22 cellular contexts compared by ENCODE assay signal in the genomic region with DNA sequence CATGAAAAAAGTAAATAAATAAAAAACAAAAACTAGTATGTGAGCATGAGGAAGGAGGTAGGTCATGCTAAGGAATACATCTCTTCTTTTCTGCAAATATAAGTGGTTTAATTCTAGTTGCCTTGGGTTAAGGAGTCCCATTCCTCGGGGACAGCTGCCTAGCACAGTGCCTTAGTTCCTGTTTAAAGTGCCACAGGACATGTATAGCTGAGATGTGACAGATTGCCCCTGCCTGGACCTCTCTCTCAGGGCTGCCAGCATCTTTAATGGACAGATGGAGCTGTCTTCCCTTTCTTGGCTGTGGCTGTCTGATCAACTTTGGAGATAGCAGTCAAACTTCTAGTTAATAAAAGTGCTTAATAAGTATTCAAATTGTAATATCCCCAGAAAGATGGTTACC. TPM values are rescaled to one million over a fixed set of nuclear protein-coding genes. Genes with fewer than 3 reads are reported as not detected.
DNase-seq lines count a peak whose midpoint lies in the region; ATAC-seq and TF ChIP-seq lines count a peak whose summit lies in the region.
"Had no signal": no experiment of that assay in that cellular context is flagged by ENCODE, and none has a peak within 500 bp of the region (broad histone marks: within the 10 kb centered on the region; RNA-seq: fewer than 3 reads in every experiment).

No MANE protein-coding gene starts in this region.

- H3K4me1 ChIP-seq in osteoblast (ENCODE audit: insufficient read depth, low read length), result no peaks in the 10 kb centered on the region
- H3K4me1 ChIP-seq: BLaER1, HAP-1 had no signal

- no peak for ATAC-seq in GM21737 (IDR thresholded peaks at IDR 0.05; ENCODE audit: unreplicated experiment)
- ATAC-seq: CD8-positive, alpha-beta T cell had no signal

- no peak overlapping the region for H3K4me3 Mint-ChIP-seq in osteocyte (ENCODE audit: unreplicated experiment)
- H3K4me3 Mint-ChIP-seq: B cell; CD4-positive, CD25-positive, alpha-beta regulatory T cell; CD8-positive, alpha-beta T cell; HFFc6 had no signal

- no peaks in the 10 kb centered on the region for H3K36me3 ChIP-seq in osteoblast (ENCODE audit: insufficient read depth, low read length)
- H3K36me3 ChIP-seq: HAP-1 had no signal

- H3K27me3 ChIP-seq in osteoblast (ENCODE audit: insufficient read depth, low read length), result no peaks in the 10 kb centered on the region
- H3K27me3 ChIP-seq: BLaER1 had no signal

- no peak overlapping the region for H3K27ac Mint-ChIP-seq in osteocyte (ENCODE audit: unreplicated experiment)
- H3K27ac Mint-ChIP-seq: B cell; CD4-positive, CD25-positive, alpha-beta regulatory T cell; CD8-positive, alpha-beta T cell; HFFc6 had no signal

- H3K4me2 ChIP-seq in osteoblast (ENCODE audit: insufficient read depth, low read length), result no peak overlapping the region
- H3K4me2 ChIP-seq: BLaER1 had no signal

- DNase-seq in NCI-H2171 treated with DMSO at 0.1 percent for 48 hours (lab: John Stamatoyannopoulos, UW) (peak; percentile 8), NCI-H2171 (lab: John Stamatoyannopoulos, UW) (no peak), DMS 273 treated with DMSO at 0.1 percent for 48 hours (lab: John Stamatoyannopoulos, UW) (peak; percentile 54), cerebellum (ENCODE audit: low spot score) (peak; percentile 42), osteoblast (ENCODE audit: insufficient read length, low spot score, missing footprints) (peak; percentile 58), osteocyte (ENCODE audit: extremely low spot score, unreplicated experiment) (no peak), COLO668 (lab: John Stamatoyannopoulos, UW; ENCODE audit: unreplicated experiment) (no peak)
- DNase-seq: Calu3; CD4-positive, CD25-positive, alpha-beta regulatory T cell; CD8-positive, alpha-beta T cell; COR-L47; DMS79; EL; GF-D8; GOT3; HFFc6 had no signal

- H3K4me1 Mint-ChIP-seq in osteocyte (ENCODE audit: unreplicated experiment), result peaks cover 9% of the 10 kb centered on the region
- H3K4me1 Mint-ChIP-seq: B cell; CD4-positive, CD25-positive, alpha-beta regulatory T cell had no signal

- no peak overlapping the region for H2AFZ ChIP-seq in osteoblast (ENCODE audit: low read length)

- H3K9me3 ChIP-seq in osteoblast (ENCODE audit: low read depth, low read length), result peaks cover 4% of the 10 kb centered on the region
- H3K9me3 ChIP-seq: HAP-1 had no signal

- H3K4me3 ChIP-seq in osteoblast (ENCODE audit: insufficient read depth, low read length), result no peak overlapping the region
- H3K4me3 ChIP-seq: BLaER1, HAP-1 had no signal

- H3K27me3 Mint-ChIP-seq in osteocyte (ENCODE audit: unreplicated experiment), result no peaks in the 10 kb centered on the region
- H3K27me3 Mint-ChIP-seq: B cell; CD4-positive, CD25-positive, alpha-beta regulatory T cell had no signal

- H3K27ac ChIP-seq in osteoblast (ENCODE audit: low read depth, low read length), result no peak overlapping the region
- H3K27ac ChIP-seq: 22Rv1, BLaER1, C4-2B had no signal

- H3K79me2 ChIP-seq in osteoblast (ENCODE audit: insufficient read depth, low read length), result no peaks in the 10 kb centered on the region

- peaks cover 25% of the 10 kb centered on the region for H3K9me3 Mint-ChIP-seq in osteocyte (ENCODE audit: unreplicated experiment)

- no peaks in the 10 kb centered on the region for H4K20me1 ChIP-seq in osteoblast (ENCODE audit: insufficient read depth, low read length)
- H4K20me1 ChIP-seq: BLaER1 had no signal

- no peak for TF ChIP-seq CTCF in osteoblast (IDR thresholded peaks at IDR 0.05; ENCODE audit: extremely low read depth, low read depth, low read length)
- no peak for TF ChIP-seq CTCF in osteocyte (IDR thresholded peaks at IDR 0.05)

- H3K36me3 Mint-ChIP-seq in osteocyte (ENCODE audit: unreplicated experiment), result peaks cover 21% of the 10 kb centered on the region

RNA-seq across cellular contexts. Expression of gene TSEN15, which starts 50.0 kb away (rescaled TPM):
- total RNA-seq in cerebellum (33.3 TPM), osteoblast (51.8 and 57.2 TPM in 2 replicates), osteocyte (36.8 and 37.8 TPM in 2 replicates)

Comparison
In these comparisons a context has a peak if more than half of its experiments do, and no peak if none do; other contexts are left out.
1. DNase-seq: peak in NCI-H2171 treated with DMSO at 0.1 percent for 48 hours (single experiment), DMS 273 treated with DMSO at 0.1 percent for 48 hours (single experiment), cerebellum (single experiment) and osteoblast (single experiment); none in NCI-H2171 (single experiment), osteocyte (single experiment) and COLO668 (single experiment).